In the genomic region with DNA sequence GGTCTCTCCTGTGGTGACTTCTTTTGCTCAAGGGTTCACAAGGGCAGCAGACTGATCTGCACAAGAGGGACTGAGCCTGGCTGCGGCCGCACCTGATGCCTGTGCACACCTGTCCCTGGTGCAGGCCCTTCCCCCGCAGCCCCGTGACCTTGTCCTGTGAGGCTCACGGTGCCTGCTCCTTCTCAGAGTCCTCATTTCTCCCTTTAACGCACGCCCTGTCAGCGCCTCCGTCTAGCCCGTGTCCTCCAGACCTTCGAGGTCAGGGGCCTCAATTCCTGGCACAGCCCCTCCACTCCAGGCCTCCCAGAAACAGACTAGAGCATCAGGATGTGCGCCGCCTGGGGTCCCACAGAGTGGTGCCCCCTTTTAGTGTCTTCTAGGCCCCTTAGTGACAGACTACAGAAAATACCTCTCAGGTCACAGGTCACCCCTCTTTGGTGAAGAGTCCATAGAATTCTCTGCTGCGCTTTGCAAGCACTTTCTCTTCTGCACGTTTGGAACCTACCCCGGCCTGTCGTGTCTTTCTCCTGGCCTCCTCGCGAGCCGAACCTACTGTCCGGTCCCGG, we compare ENCODE assay signal across 17 cellular contexts. TPM values are rescaled to one million over a fixed set of nuclear protein-coding genes. Genes with fewer than 3 reads are reported as not detected.
DNase-seq lines count a peak whose midpoint lies in the region; ATAC-seq, FAIRE-seq and TF ChIP-seq lines count a peak whose summit lies in the region.
"Had no signal": no experiment of that assay in that cellular context is flagged by ENCODE, and none has a peak within 500 bp of the region (broad histone marks: within the 10 kb centered on the region; RNA-seq: fewer than 3 reads in every experiment).

No MANE protein-coding gene starts in this region.

- no peak overlapping the region for H4K91ac ChIP-seq in H1 (replicated peaks; ENCODE audit: insufficient read length, low read length)

- peaks cover 21 to 49% (median 43%) of the 10 kb centered on the region in 4 experiments for H3K27me3 ChIP-seq in H1 (replicated peaks in 1 of 4; ENCODE audit: control insufficient read depth in 3 of 4, extremely low read depth in 1 of 4, insufficient read depth in 3 of 4, low read length in 3 of 4)

- H3K23me2 ChIP-seq in H1 (ENCODE audit: low read depth, low read length) = peaks cover 21% of the 10 kb centered on the region; the same call in 1 of the 2 replicates

- peak overlapping the region; percentile 81 to 91 for H3K4me2 ChIP-seq in H1 (ENCODE audit: insufficient read depth in 1 of 2, low read depth in 2 of 2, low read length in 2 of 2)

- H3K4me3 Mint-ChIP-seq in naive B cell = peak overlapping the region in 6 of 8 donors; percentile 13 to 66 (median 32)
- no peak overlapping the region for H3K4me3 Mint-ChIP-seq in activated CD4-positive, alpha-beta memory T cell treated with anti-CD3 and anti-CD28 coated beads for 36 hours
- H3K4me3 Mint-ChIP-seq: CD4-positive, alpha-beta T cell had no signal

- no peaks in the 10 kb centered on the region for H3K79me2 ChIP-seq in H1 (ENCODE audit: control insufficient read depth in 1 of 2, insufficient read depth in 2 of 2, low read length in 2 of 2)

- H3K36me3 Mint-ChIP-seq in naive B cell = peaks cover 0 to 8% of the 10 kb centered on the region in 2 donors
- H3K36me3 Mint-ChIP-seq in activated CD4-positive, alpha-beta memory T cell treated with anti-CD3 and anti-CD28 coated beads for 36 hours = peaks cover 2% of the 10 kb centered on the region

- no peak overlapping the region for H3K9ac ChIP-seq in H1 (replicated peaks in 1 of 4; ENCODE audit: extremely low read depth in 1 of 4, low read depth in 3 of 4, low read length in 3 of 4)

- TF ChIP-seq POLR2A in H1 (IDR thresholded peaks at IDR 0.05; ENCODE audit: control extremely low read depth in 1 of 2, low read depth in 2 of 2, low read length in 2 of 2) = no peak

- H3K4ac ChIP-seq in H1 (replicated peaks; ENCODE audit: insufficient read length, low read depth, low read length) = no peak overlapping the region

- peaks cover 8 to 39% (median 29%) of the 10 kb centered on the region in 3 donors for H3K27me3 Mint-ChIP-seq in naive B cell
- peaks cover 27% of the 10 kb centered on the region for H3K27me3 Mint-ChIP-seq in activated CD4-positive, alpha-beta memory T cell treated with anti-CD3 and anti-CD28 coated beads for 36 hours

- H4K5ac ChIP-seq in H1 (ENCODE audit: insufficient read length, low read depth, low read length) = no peak overlapping the region

- H2BK20ac ChIP-seq in H1 (ENCODE audit: low read length) = no peak overlapping the region

- no peak for FAIRE-seq in H1 (lab: Jason Lieb, UNC)
- FAIRE-seq: H54 had no signal

- no peak overlapping the region for H3K18ac ChIP-seq in H1 (ENCODE audit: extremely low read depth, low read length)

- H3K4me3 ChIP-seq in H1 (ENCODE audit: extremely low read depth in 1 of 4, insufficient read depth in 2 of 4, low read depth in 3 of 4, low read length in 4 of 4) = peak overlapping the region in 1 of 4 experiments; percentile 60; a peak in 3 of 8 replicates

- 0 out of 2 replicates have a peak overlapping the region, but pooled peaks have one; percentile 27 for H2BK12ac ChIP-seq in H1 (ENCODE audit: low read depth, low read length)

- WGBS in H1 (ENCODE audit: extremely low coverage in 1 of 2, insufficient coverage in 1 of 2, insufficient read length in 1 of 2, insufficient replicate concordance in 2 of 2, low coverage in 1 of 2, low lambda C conversion rate in 2 of 2, missing lambda C conversion rate in 1 of 2), 2 experiments = 65% methylated on average over 20 of the region's 22 CpGs; no CpG with 5 or more reads in 1 of the 2 experiments

- POLR2A ChIA-PET in H1 (lab: Charles Lee; ENCODE audit: partially characterized antibody) = interaction anchor here (0.8 to 3.6 kb wide), 7 partner anchors 10 to 130 kb away, joined by 3 to 20 read pairs (median 4); partner anchors contain the start of gene SCT
- POLR2A ChIA-PET in activated CD4-positive, alpha-beta memory T cell treated with anti-CD3 and anti-CD28 coated beads for 36 hours (lab: Charles Lee) = no interaction called here

- no peak overlapping the region for H3K23ac ChIP-seq in H1 (ENCODE audit: insufficient read length)

- no peak for TF ChIP-seq RAD21 in H1 (IDR thresholded peaks at IDR 0.05 in 1 of 2, conservative IDR thresholded peaks at IDR 0.05 in 1 of 2; ENCODE audit: low read depth in 2 of 2, low read length in 2 of 2)

- ATAC-seq in Right ventricle myocardium inferior = no peak
- no peak for ATAC-seq in left ventricle myocardium superior
- no peak for ATAC-seq in naive B cell (ENCODE audit: low read depth in 2 of 2)
- no peak for ATAC-seq in HG02610 (IDR thresholded peaks at IDR 0.05; ENCODE audit: unreplicated experiment)
- ATAC-seq in HG02571 (IDR thresholded peaks at IDR 0.05; ENCODE audit: unreplicated experiment) = no peak

- no peak overlapping the region for H3K27ac ChIP-seq in H1 (ENCODE audit: low read depth, low read length)

- CTCF ChIA-PET in H1 (lab: Charles Lee; ENCODE audit: partially characterized antibody) = interaction anchor here (0.8 kb wide), 1 partner anchor 88 kb away, joined by 3 read pairs; no protein-coding TSS in a partner anchor
- CTCF ChIA-PET in activated CD4-positive, alpha-beta memory T cell treated with anti-CD3 and anti-CD28 coated beads for 36 hours (lab: Charles Lee) = no interaction called here

- no peak overlapping the region for H4K8ac ChIP-seq in H1 (ENCODE audit: extremely low read depth, insufficient read depth, low read length)

- H2BK15ac ChIP-seq in H1 (ENCODE audit: low read length) = no peak overlapping the region

- no peak for TF ChIP-seq EP300 in H1 (IDR thresholded peaks at IDR 0.05; ENCODE audit: borderline replicate concordance in 1 of 2, low read depth in 2 of 2, low read length in 2 of 2)

- no peaks in the 10 kb centered on the region for H3K36me3 ChIP-seq in H1 (ENCODE audit: control insufficient read depth in 2 of 4, insufficient read depth in 4 of 4, low read length in 3 of 4)

- H3K27ac Mint-ChIP-seq in naive B cell = peak overlapping the region in 1 of 6 donors; percentile 82
- no peak overlapping the region for H3K27ac Mint-ChIP-seq in activated CD4-positive, alpha-beta memory T cell treated with anti-CD3 and anti-CD28 coated beads for 36 hours
- H3K27ac Mint-ChIP-seq: CD4-positive, alpha-beta T cell had no signal

- H2AFZ ChIP-seq in H1 (ENCODE audit: low read length) = no peak overlapping the region

- peaks cover 0 to 28% (median 19%) of the 10 kb centered on the region in 4 experiments; a peak in 6 of 7 replicates for H3K4me1 ChIP-seq in H1 (replicated peaks in 1 of 4; ENCODE audit: control insufficient read depth in 3 of 4, insufficient read depth in 4 of 4, low read length in 3 of 4)

- H4K20me1 ChIP-seq in H1 (replicated peaks in 1 of 2; ENCODE audit: control insufficient read depth in 1 of 2, insufficient read depth in 2 of 2, low read length in 2 of 2) = peaks cover 0 to 3% of the 10 kb centered on the region in 2 experiments

- H3K14ac ChIP-seq in H1 (ENCODE audit: insufficient read length) = no peak overlapping the region

- H2BK5ac ChIP-seq in H1 (ENCODE audit: low read depth, low read length) = no peak overlapping the region

- H3K56ac ChIP-seq in H1 (replicated peaks; ENCODE audit: insufficient read length, low read depth, low read length) = no peak overlapping the region

- H2BK120ac ChIP-seq in H1 (replicated peaks; ENCODE audit: low read depth, low read length) = no peak overlapping the region

- H2AK5ac ChIP-seq in H1 (ENCODE audit: low read depth, low read length) = no peak overlapping the region

- intact Hi-C loops in Right ventricle myocardium inferior (cut with DNase I) = no loop called here
- intact Hi-C loops in left ventricle myocardium superior (cut with micrococcal nuclease) = no loop called here
- intact Hi-C loops in activated CD4-positive, alpha-beta memory T cell treated with anti-CD3 and anti-CD28 coated beads for 36 hours (cut with micrococcal nuclease) = no loop called here

- DNase-seq in Right ventricle myocardium inferior (ENCODE audit: missing footprints) (peak; percentile 16), left ventricle myocardium superior (no peak), H1 (ENCODE audit: low read depth in 1 of 2, low spot score in 2 of 2) (peak in 1 of 2 experiments; percentile 57), naive B cell (no peak), 8988T (no peak)
- DNase-seq in activated CD4-positive, alpha-beta memory T cell treated with anti-CD3 and anti-CD28 coated beads for 36 hours = no peak
- DNase-seq: CD4-positive, alpha-beta T cell; NCI-H1417; NCI-H1930; NCI-H2171; NCI-H774 had no signal

- no peaks in the 10 kb centered on the region for H3K9me3 ChIP-seq in H1 (ENCODE audit: insufficient read depth in 2 of 2, low read depth in 1 of 2, low read length in 1 of 2)

- H3K4me1 Mint-ChIP-seq in naive B cell = peaks cover 10 to 18% (median 15%) of the 10 kb centered on the region in 3 donors
- H3K4me1 Mint-ChIP-seq in activated CD4-positive, alpha-beta memory T cell treated with anti-CD3 and anti-CD28 coated beads for 36 hours (ENCODE audit: low read depth) = peaks cover 13% of the 10 kb centered on the region

- no peaks in the 10 kb centered on the region for H3K79me1 ChIP-seq in H1 (ENCODE audit: low read depth, low read length)

- H3K9me3 Mint-ChIP-seq in naive B cell = no peaks in the 10 kb centered on the region
- H3K9me3 Mint-ChIP-seq in activated CD4-positive, alpha-beta memory T cell treated with anti-CD3 and anti-CD28 coated beads for 36 hours = no peaks in the 10 kb centered on the region
- H3K9me3 Mint-ChIP-seq: CD4-positive, alpha-beta T cell; IgD-negative memory B cell had no signal

- no peak for TF ChIP-seq CTCF in H1 (IDR thresholded peaks at IDR 0.05; ENCODE audit: control extremely low read depth in 1 of 3, insufficient read depth in 1 of 3, low read depth in 1 of 3, low read length in 3 of 3)

RNA-seq across cellular contexts. Expression of gene DRD4, which starts 1.0 kb away (rescaled TPM):
- total RNA-seq in Right ventricle myocardium inferior = 0.16 TPM
- total RNA-seq in left ventricle myocardium superior = not detected
- 3.3 and 3.4 TPM in 2 replicates for total RNA-seq in H1 (2021; fragmentation: NEBNext Ultra II Directional; extraction: Animal tissue kit (Norgen Biotek cat#: 25700))
- polyA plus RNA-seq in H1 (2011; rRNA removed) = 4.9 and 9.7 TPM in 2 replicates
- polyA plus RNA-seq in H1 (2011; cell fraction: cytosol; rRNA removed) = 3.9 TPM
- 9.1 TPM for polyA plus RNA-seq in H1 (2011; cell fraction: nucleus; rRNA removed)
- 4.0 to 10.3 TPM (median 9.2 TPM) in 4 replicates for polyA plus RNA-seq in H1 (2012, experiment 1 of 2)
- 9.1 TPM for polyA plus RNA-seq in H1 (2012, experiment 2 of 2)
- 2.9 TPM for polyA plus RNA-seq in H1 (2013, experiment 1 of 2)
- polyA plus RNA-seq in H1 (2013, experiment 2 of 2) = 2.8 TPM
- 0.20 and 0.85 TPM in 2 replicates for polyA minus RNA-seq in H1 (2011; rRNA and poly(A)+ RNA removed)
- 4.9 TPM for polyA minus RNA-seq in H1 (2011; cell fraction: cytosol; rRNA and poly(A)+ RNA removed)
- polyA minus RNA-seq in H1 (2011; cell fraction: nucleus; rRNA and poly(A)+ RNA removed) = 3.4 TPM
- not detected for polyA plus RNA-seq in naive B cell (ENCODE audit: low read depth in 6 of 6)
- under 1 TPM; 0.21 to 0.39 TPM for total RNA-seq in activated CD4-positive, alpha-beta memory T cell treated with anti-CD3 and anti-CD28 coated beads for 36 hours
- total RNA-seq: LHCN-M2 had no signal
- polyA plus RNA-seq: IgD-negative memory B cell had no signal

RNA-seq across cellular contexts. Expression of gene SCT, which starts 9.0 kb away (rescaled TPM):
- not detected for total RNA-seq in Right ventricle myocardium inferior
- not detected for total RNA-seq in left ventricle myocardium superior
- 2.0 and 2.2 TPM in 2 replicates for total RNA-seq in H1 (2021; fragmentation: NEBNext Ultra II Directional; extraction: Animal tissue kit (Norgen Biotek cat#: 25700))
- polyA plus RNA-seq in H1 (2011; rRNA removed) = 1.7 and 3.7 TPM in 2 replicates
- polyA plus RNA-seq in H1 (2011; cell fraction: cytosol; rRNA removed) = 1.3 TPM
- 3.1 TPM for polyA plus RNA-seq in H1 (2011; cell fraction: nucleus; rRNA removed)
- polyA plus RNA-seq in H1 (2012, experiment 1 of 2) = 1.0 to 2.0 TPM (median 1.5 TPM) in 3 of 4 replicates, not detected in the other
- polyA plus RNA-seq in H1 (2012, experiment 2 of 2) = not detected
- polyA plus RNA-seq in H1 (2013, experiment 1 of 2) = 1.2 TPM
- polyA plus RNA-seq in H1 (2013, experiment 2 of 2) = 1.4 TPM
- not detected in 2 replicates for polyA minus RNA-seq in H1 (2011; rRNA and poly(A)+ RNA removed)
- polyA minus RNA-seq in H1 (2011; cell fraction: cytosol; rRNA and poly(A)+ RNA removed) = not detected
- polyA minus RNA-seq in H1 (2011; cell fraction: nucleus; rRNA and poly(A)+ RNA removed) = not detected
- polyA plus RNA-seq in naive B cell (ENCODE audit: low read depth in 6 of 6) = not detected
- total RNA-seq in activated CD4-positive, alpha-beta memory T cell treated with anti-CD3 and anti-CD28 coated beads for 36 hours = not detected
- total RNA-seq: CD4-positive, alpha-beta T cell; LHCN-M2; NCI-H460 had no signal
- polyA plus RNA-seq: IgD-negative memory B cell had no signal

RNA-seq across cellular contexts. Expression of gene CDHR5, which starts 11.3 kb away (rescaled TPM):
- not detected for total RNA-seq in Right ventricle myocardium inferior
- not detected for total RNA-seq in left ventricle myocardium superior
- 0.11 TPM in 1 of 2 replicates, not detected in the other for total RNA-seq in H1 (2021; fragmentation: NEBNext Ultra II Directional; extraction: Animal tissue kit (Norgen Biotek cat#: 25700))
- polyA plus RNA-seq in H1 (2011; rRNA removed) = 0.02 TPM in 1 of 2 replicates, not detected in the other
- polyA plus RNA-seq in H1 (2011; cell fraction: cytosol; rRNA removed) = 0.01 TPM
- 0.21 TPM for polyA plus RNA-seq in H1 (2011; cell fraction: nucleus; rRNA removed)
- polyA plus RNA-seq in H1 (2012, experiment 1 of 2) = 0.04 to 0.20 TPM (median 0.14 TPM) in 3 of 4 replicates, not detected in the other
- polyA plus RNA-seq in H1 (2012, experiment 2 of 2) = not detected
- 0.02 TPM for polyA plus RNA-seq in H1 (2013, experiment 1 of 2)
- not detected for polyA plus RNA-seq in H1 (2013, experiment 2 of 2)
- not detected in 2 replicates for polyA minus RNA-seq in H1 (2011; rRNA and poly(A)+ RNA removed)
- not detected for polyA minus RNA-seq in H1 (2011; cell fraction: cytosol; rRNA and poly(A)+ RNA removed)
- not detected for polyA minus RNA-seq in H1 (2011; cell fraction: nucleus; rRNA and poly(A)+ RNA removed)
- polyA plus RNA-seq in naive B cell (ENCODE audit: low read depth in 6 of 6) = not detected
- total RNA-seq in activated CD4-positive, alpha-beta memory T cell treated with anti-CD3 and anti-CD28 coated beads for 36 hours = not detected
- total RNA-seq: CD4-positive, alpha-beta T cell; LHCN-M2 had no signal
- polyA plus RNA-seq: IgD-negative memory B cell had no signal

RNA-seq across cellular contexts. Expression of gene IRF7, which starts 20.3 kb away (rescaled TPM):
- total RNA-seq in Right ventricle myocardium inferior (13.2 TPM), left ventricle myocardium superior (14.4 TPM)
- 9.4 and 9.6 TPM in 2 replicates for total RNA-seq in H1 (2021; fragmentation: NEBNext Ultra II Directional; extraction: Animal tissue kit (Norgen Biotek cat#: 25700))
- polyA plus RNA-seq in H1 (2011; rRNA removed) (9.1 and 12.8 TPM in 2 replicates), naive B cell (ENCODE audit: low read depth in 6 of 6) (10 to 100 TPM; 28.5 to 89.8 (median 50.2) TPM)
- 7.8 TPM for polyA plus RNA-seq in H1 (2011; cell fraction: cytosol; rRNA removed)
- 27.9 TPM for polyA plus RNA-seq in H1 (2011; cell fraction: nucleus; rRNA removed)
- 3.5 to 9.8 TPM (median 8.6 TPM) in 4 replicates for polyA plus RNA-seq in H1 (2012, experiment 1 of 2)
- polyA plus RNA-seq in H1 (2012, experiment 2 of 2) = 5.0 TPM
- polyA plus RNA-seq in H1 (2013, experiment 1 of 2) = 4.5 TPM
- polyA plus RNA-seq in H1 (2013, experiment 2 of 2) = 3.8 TPM
- 3.3 and 4.2 TPM in 2 replicates for polyA minus RNA-seq in H1 (2011; rRNA and poly(A)+ RNA removed)
- 3.7 TPM for polyA minus RNA-seq in H1 (2011; cell fraction: cytosol; rRNA and poly(A)+ RNA removed)
- 27.8 TPM for polyA minus RNA-seq in H1 (2011; cell fraction: nucleus; rRNA and poly(A)+ RNA removed)
- 10 to 100 TPM; 79.9 to 80.7 TPM for total RNA-seq in activated CD4-positive, alpha-beta memory T cell treated with anti-CD3 and anti-CD28 coated beads for 36 hours

RNA-seq across cellular contexts. Expression of gene DEAF1, which starts 59.0 kb away (rescaled TPM):
- 20.6 TPM for total RNA-seq in Right ventricle myocardium inferior
- total RNA-seq in left ventricle myocardium superior = 15.9 TPM
- total RNA-seq in H1 (2021; fragmentation: NEBNext Ultra II Directional; extraction: Animal tissue kit (Norgen Biotek cat#: 25700)) = 53.7 and 58.4 TPM in 2 replicates
- polyA plus RNA-seq in H1 (2011; rRNA removed) = 47.3 and 64.7 TPM in 2 replicates
- 56.1 TPM for polyA plus RNA-seq in H1 (2011; cell fraction: cytosol; rRNA removed)
- 53.5 TPM for polyA plus RNA-seq in H1 (2011; cell fraction: nucleus; rRNA removed)
- polyA plus RNA-seq in H1 (2012, experiment 1 of 2) = 30.0 to 53.4 TPM (median 44.3 TPM) in 4 replicates
- polyA plus RNA-seq in H1 (2012, experiment 2 of 2) = 49.0 TPM
- polyA plus RNA-seq in H1 (2013, experiment 1 of 2) = 21.9 TPM
- polyA plus RNA-seq in H1 (2013, experiment 2 of 2) = 22.9 TPM
- polyA minus RNA-seq in H1 (2011; rRNA and poly(A)+ RNA removed) = 24.3 and 26.2 TPM in 2 replicates
- 30.0 TPM for polyA minus RNA-seq in H1 (2011; cell fraction: cytosol; rRNA and poly(A)+ RNA removed)
- 31.6 TPM for polyA minus RNA-seq in H1 (2011; cell fraction: nucleus; rRNA and poly(A)+ RNA removed)
- polyA plus RNA-seq in naive B cell (ENCODE audit: low read depth in 6 of 6) = 10 to 100 TPM; 16.7 to 39.8 (median 24.7) TPM
- total RNA-seq in activated CD4-positive, alpha-beta memory T cell treated with anti-CD3 and anti-CD28 coated beads for 36 hours = 10 to 100 TPM; 41.5 to 50.5 TPM
